Comparison of ENCODE assay signal across 21 cellular contexts in genomic region chr9:124436320-124436719, GRCh38. TPM values are rescaled to one million over a fixed set of nuclear protein-coding genes. Genes with fewer than 3 reads are reported as not detected.
"Had no signal": no experiment of that assay in that cellular context is flagged by ENCODE, and none has a peak within 500 bp of the region (broad histone marks: within the 10 kb centered on the region; RNA-seq: fewer than 3 reads in every experiment).

No MANE protein-coding gene starts in this region.

- H2AFZ ChIP-seq: neural progenitor cell had no signal

- H3K27me3 ChIP-seq: neural progenitor cell, ovary, right lobe of liver, upper lobe of left lung had no signal

- H3K4me3 ChIP-seq: gastroesophageal sphincter, heart right ventricle, neural progenitor cell, ovary, right lobe of liver, upper lobe of left lung had no signal

- H3K4me1 ChIP-seq: gastroesophageal sphincter, heart right ventricle, neural progenitor cell, right lobe of liver, upper lobe of left lung had no signal

- DNase-seq: activated CD4-positive, alpha-beta T cell treated with anti-CD3 and anti-CD28 coated beads, Interleukin-2, amount 10 ng/mL, durations not matched to agents 24 days and 14 days; activated CD4-positive, CD25-positive, alpha-beta regulatory T cell; activated CD8-positive, alpha-beta memory T cell treated with anti-CD3 and anti-CD28 coated beads, Interleukin-2, amount 50 U/mL, for 4 hours; activated CD8-positive, alpha-beta T cell treated with anti-CD3 and anti-CD28 coated beads, Interleukin-2, amount 10 ng/mL, durations not matched to agents 7 days and 5 days; activated gamma-delta T cell; activated naive CD8-positive, alpha-beta T cell treated with anti-CD3 and anti-CD28 coated beads for 36 hours; activated T-cell treated with anti-CD3 and anti-CD28 coated beads, Interleukin-2, amount 50 U/mL, for 72 hours; effector CD8-positive, alpha-beta T cell; heart right ventricle; naive B cell; ovary; stimulated activated naive CD8-positive, alpha-beta T cell treated with anti-CD3 and anti-CD28 coated beads, Interleukin-15, amount 100 ng/mL, for 72 hours; upper lobe of left lung had no signal

- H3K4me2 ChIP-seq: neural progenitor cell had no signal

- H3K36me3 ChIP-seq: gastroesophageal sphincter, heart right ventricle, neural progenitor cell, ovary, right lobe of liver, upper lobe of left lung had no signal

- H3K9me3 ChIP-seq: right lobe of liver had no signal

- H3K27ac ChIP-seq: gastroesophageal sphincter, heart right ventricle, neural progenitor cell, ovary, right lobe of liver, upper lobe of left lung had no signal

RNA-seq across cellular contexts. Expression of gene ADGRD2, which starts 13.9 kb away (rescaled TPM):
- total RNA-seq: activated CD4-positive, alpha-beta T cell treated with anti-CD3 and anti-CD28 coated beads, Interleukin-2, amount 10 ng/mL, durations not matched to agents 24 days and 14 days; activated CD8-positive, alpha-beta T cell treated with anti-CD3 and anti-CD28 coated beads, Interleukin-2, amount 10 ng/mL, durations not matched to agents 7 days and 5 days; activated naive CD8-positive, alpha-beta T cell treated with anti-CD3 and anti-CD28 coated beads for 36 hours; activated T-cell treated with anti-CD3 and anti-CD28 coated beads, Interleukin-2, amount 50 U/mL, for 72 hours; endothelial cell of umbilical vein; fibroblast of lung; gastroesophageal sphincter; lung microvascular endothelial cell; ovary; pulmonary artery endothelial cell; right lobe of liver; T-helper 2 cell treated with Interferon-gamma antibody and Interleukin-4, amounts not matched to agents 100 ng/mL and 5 ng/mL, for 36 hours; upper lobe of left lung had no signal
